In the genomic region with DNA sequence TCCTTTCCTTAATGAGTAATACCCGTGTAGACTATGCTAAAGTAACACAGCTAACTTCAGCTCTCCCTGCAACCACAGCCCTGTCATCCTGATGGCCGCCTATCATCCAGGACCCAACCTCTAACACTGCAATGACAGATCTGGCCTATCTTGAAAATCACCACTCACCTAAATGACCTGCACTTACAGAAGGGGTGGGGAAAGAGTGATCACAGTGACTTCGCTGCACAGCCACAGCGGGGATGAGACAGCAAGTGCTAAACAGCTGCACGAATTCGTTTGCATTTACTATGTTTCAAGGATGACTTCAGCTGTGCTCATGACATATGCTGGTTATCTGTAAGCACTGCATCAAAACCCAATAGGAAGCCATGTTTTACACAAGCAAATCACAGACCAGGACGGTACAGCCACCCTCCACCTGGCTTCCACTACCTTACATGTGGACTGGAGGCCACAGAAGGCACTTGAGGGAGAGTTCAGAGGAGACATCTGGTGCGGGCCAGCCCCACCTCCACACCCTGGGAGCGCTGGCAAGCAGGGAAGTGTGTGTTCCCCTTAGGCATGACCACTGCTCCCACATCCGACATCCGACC, we compare ENCODE assay signal across 8 cellular contexts.
DNase-seq lines count a peak whose midpoint lies in the region; ATAC-seq and TF ChIP-seq lines count a peak whose summit lies in the region.

No MANE protein-coding gene starts in this region.

- peaks cover 3% of the 10 kb centered on the region for H3K36me3 Mint-ChIP-seq in chondrocyte (ENCODE audit: low read depth)

- peaks cover 60% of the 10 kb centered on the region for H3K4me1 ChIP-seq in mammary epithelial cell (ENCODE audit: insufficient read depth, low read length)

- H3K27me3 ChIP-seq in mammary epithelial cell (ENCODE audit: insufficient read depth, low read length) = no peaks in the 10 kb centered on the region

- CTCF ChIA-PET in mammary epithelial cell (lab: Charles Lee; ENCODE audit: low non-redundant PET) = no interaction called here

- DNase-seq in activated CD8-positive, alpha-beta memory T cell treated with anti-CD3 and anti-CD28 coated beads, Interleukin-2, amount 50 U/mL, for 48 hours = peak; percentile 61
- no peak for DNase-seq in activated CD8-positive, alpha-beta memory T cell treated with anti-CD3 and anti-CD28 coated beads for 24 hours
- DNase-seq in NCI-H2171 treated with DMSO at 0.1 percent for 48 hours (lab: John Stamatoyannopoulos, UW) = peak; percentile 92
- no peak for DNase-seq in chondrocyte (ENCODE audit: low spot score)
- DNase-seq in stimulated activated CD4-positive, alpha-beta T cell treated with anti-CD3 and anti-CD28 coated beads, Interleukin-4, amount 100 ng/mL, for 24 hours = peak; percentile 51
- no peak for DNase-seq in cerebellar cortex (ENCODE audit: low spot score)
- no peak for DNase-seq in mammary epithelial cell

- H4K20me1 ChIP-seq in mammary epithelial cell (ENCODE audit: insufficient read depth, low read length) = peaks cover 2% of the 10 kb centered on the region

- H3K79me2 ChIP-seq in mammary epithelial cell (ENCODE audit: insufficient read depth, low read length) = peaks cover 91% of the 10 kb centered on the region

- H3K27me3 Mint-ChIP-seq in chondrocyte (ENCODE audit: low read depth) = no peaks in the 10 kb centered on the region

- H3K36me3 ChIP-seq in mammary epithelial cell (ENCODE audit: insufficient read depth, low read length) = peaks cover 4% of the 10 kb centered on the region

- TF ChIP-seq CTCF in chondrocyte (IDR thresholded peaks at IDR 0.05) (no peak), mammary epithelial cell (conservative IDR thresholded peaks at IDR 0.05 in 1 of 2, IDR thresholded peaks at IDR 0.05 in 1 of 2; ENCODE audit: extremely low read depth in 1 of 2, insufficient read depth in 1 of 2, low read depth in 1 of 2, low read length in 2 of 2) (no peak)

- in situ Hi-C loops in mammary epithelial cell (cut with MboI; ENCODE audit: low sequenced_read_pairs in 2 of 2) = loop anchor here in 1 of 2 donors (25.0 kb wide), 1 partner anchor 1194 kb away; no protein-coding TSS in a partner anchor

- no peak overlapping the region for H3K4me3 Mint-ChIP-seq in chondrocyte (ENCODE audit: unreplicated experiment)

- no peaks in the 10 kb centered on the region for H3K9me3 ChIP-seq in mammary epithelial cell (replicated peaks; ENCODE audit: insufficient read depth, low read length)

- no peaks in the 10 kb centered on the region for H3K9me3 Mint-ChIP-seq in chondrocyte (ENCODE audit: low read depth)

- dilution Hi-C loops in mammary epithelial cell (cut with HindIII; ENCODE audit: low sequenced_read_pairs) = loop anchor here (5.0 kb wide), 2 partner anchors 56 to 101 kb away; no protein-coding TSS in a partner anchor

- intact Hi-C loops in mammary epithelial cell (cut with micrococcal nuclease) = loop anchor here (5.0 kb wide), 1 partner anchor 91 kb away; no protein-coding TSS in a partner anchor

- H3K4me2 ChIP-seq in mammary epithelial cell (ENCODE audit: insufficient read depth, low read depth, low read length) = no peak overlapping the region

- no peak overlapping the region for H3K9ac ChIP-seq in mammary epithelial cell (ENCODE audit: insufficient read depth, low read length)

- WGBS in mammary epithelial cell (ENCODE audit: low coverage, missing lambda C conversion rate) = 95% methylated on average over 8 of the region's 11 CpGs

- peaks cover 80% of the 10 kb centered on the region for H3K4me1 Mint-ChIP-seq in chondrocyte (ENCODE audit: low read depth)

- H3K27ac Mint-ChIP-seq in chondrocyte (ENCODE audit: unreplicated experiment) = peak overlapping the region; percentile 84

- H3K27ac ChIP-seq in mammary epithelial cell (ENCODE audit: insufficient read depth, low read depth, low read length) = no peak overlapping the region

- no peak overlapping the region for H2AFZ ChIP-seq in mammary epithelial cell (ENCODE audit: low read depth, low read length)

- H3K4me3 ChIP-seq in mammary epithelial cell (replicated peaks in 1 of 3; ENCODE audit: insufficient read depth in 1 of 3, low read depth in 2 of 3, low read length in 3 of 3) = no peak overlapping the region

- no TSS peak for BruUV-seq in mammary epithelial cell (replicated peaks; lab: Mats Ljungman, UMichigan)

- no peak for ATAC-seq in GM19328 (IDR thresholded peaks at IDR 0.05; ENCODE audit: unreplicated experiment)

Comparison
In these comparisons a context has a peak if more than half of its experiments do, and no peak if none do; other contexts are left out.
1. DNase-seq: peak in activated CD8-positive, alpha-beta memory T cell treated with anti-CD3 and anti-CD28 coated beads, Interleukin-2, amount 50 U/mL, for 48 hours (single experiment), NCI-H2171 treated with DMSO at 0.1 percent for 48 hours (single experiment) and stimulated activated CD4-positive, alpha-beta T cell treated with anti-CD3 and anti-CD28 coated beads, Interleukin-4, amount 100 ng/mL, for 24 hours (single experiment); none in activated CD8-positive, alpha-beta memory T cell treated with anti-CD3 and anti-CD28 coated beads for 24 hours (single experiment), chondrocyte (single experiment), cerebellar cortex (single experiment) and mammary epithelial cell (single experiment).